ENCODE assay signal across 8 cellular contexts in the genomic region with DNA sequence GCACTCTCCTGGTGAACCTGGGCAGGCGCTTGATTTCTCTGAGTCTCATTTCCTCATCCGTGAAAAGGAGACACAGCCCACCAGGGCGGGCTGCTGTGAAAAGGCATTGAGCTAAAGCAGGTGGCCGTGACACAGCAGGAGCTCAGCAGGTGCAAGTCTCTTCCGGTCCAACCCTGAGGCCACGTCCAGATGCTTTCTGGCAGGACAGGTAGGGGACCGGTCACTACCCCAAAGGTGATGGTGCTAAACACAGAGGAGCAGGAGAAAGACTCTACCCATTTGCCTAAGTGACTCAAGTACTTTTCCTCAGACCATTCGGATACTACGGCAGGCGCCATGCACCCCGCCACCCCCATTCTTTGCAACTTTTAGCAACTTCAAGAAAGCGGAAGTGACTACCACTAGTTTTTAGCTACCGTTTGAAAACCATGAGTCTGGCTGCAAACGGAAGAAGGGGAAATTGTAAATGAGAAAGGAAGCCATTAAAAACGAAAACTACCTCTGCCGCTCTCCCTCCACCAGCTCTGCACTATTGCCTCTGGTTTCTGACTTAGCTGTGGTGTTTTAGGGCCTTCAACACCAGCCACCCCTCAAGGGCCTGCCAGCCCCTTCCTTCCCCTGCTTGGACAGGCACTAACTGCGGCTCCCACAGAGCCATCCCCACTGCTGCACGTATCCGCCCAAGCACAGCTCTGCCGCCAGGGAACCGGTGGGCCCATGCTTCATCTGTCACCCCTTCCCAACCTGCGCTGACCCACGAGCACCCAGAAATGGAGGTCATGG. TPM values are rescaled to one million over a fixed set of nuclear protein-coding genes. Genes with fewer than 3 reads are reported as not detected.
DNase-seq lines count a peak whose midpoint lies in the region; ATAC-seq and TF ChIP-seq lines count a peak whose summit lies in the region.

No MANE protein-coding gene starts in this region.

- H4K12ac ChIP-seq in trophoblast cell (ENCODE audit: low read depth, low read length), result no peak overlapping the region

- no peak overlapping the region for H2AK5ac ChIP-seq in trophoblast cell (ENCODE audit: low read length)

- no peak overlapping the region for H2AFZ ChIP-seq in trophoblast cell (ENCODE audit: insufficient read depth, low read length, poor library complexity)

- H3K18ac ChIP-seq in trophoblast cell (ENCODE audit: low read length), result no peak overlapping the region

- H3K23ac ChIP-seq in trophoblast cell (ENCODE audit: low read length), result no peak overlapping the region

- TF ChIP-seq CTCF in foreskin fibroblast (IDR thresholded peaks at IDR 0.05; ENCODE audit: low read depth, low read length), result no peak

- DNase-seq in T-helper 1 cell, result peak in 4 of 5 donors; percentile 41 to 84 (median 54)
- peak in 1 of 2 donors; percentile 11 for DNase-seq in trophoblast cell
- no peak for DNase-seq in HT-29 (ENCODE audit: low spot score)
- DNase-seq in ecto neural progenitor cell (ENCODE audit: low spot score), result no peak
- DNase-seq in foreskin fibroblast, result no peak

- H3K4me1 ChIP-seq in trophoblast cell (ENCODE audit: control insufficient read depth in 1 of 2, insufficient read depth in 2 of 2, low read length in 2 of 2), result peaks cover 37 to 46% of the 10 kb centered on the region in 2 experiments

- H3K27ac ChIP-seq in angular gyrus (ENCODE audit: low read depth, low read length) (peak overlapping the region; percentile 5), trophoblast cell (ENCODE audit: low read depth, low read length) (no peak overlapping the region)

- TF ChIP-seq POLR2A in GM18951 (IDR thresholded peaks at IDR 0.05; ENCODE audit: extremely low read depth, insufficient read depth, insufficient read length), result peak; percentile 56

- no peak overlapping the region for H2BK12ac ChIP-seq in trophoblast cell (ENCODE audit: low read length)

- no peaks in the 10 kb centered on the region for H3K27me3 ChIP-seq in trophoblast cell (ENCODE audit: insufficient read depth, low read length)

- H3K9me3 ChIP-seq in trophoblast cell (ENCODE audit: insufficient read depth, low read depth, low read length), result no peaks in the 10 kb centered on the region

- H4K91ac ChIP-seq in trophoblast cell (ENCODE audit: low read depth, low read length), result no peak overlapping the region

- H3K4me2 ChIP-seq in trophoblast cell (ENCODE audit: low read length), result no peak overlapping the region

- peaks cover 7% of the 10 kb centered on the region for H3K79me1 ChIP-seq in trophoblast cell (ENCODE audit: low read length)

- no peak overlapping the region for H2BK5ac ChIP-seq in trophoblast cell (ENCODE audit: low read depth, low read length, poor library complexity)

- peaks cover 0 to 7% of the 10 kb centered on the region in 2 experiments for H3K36me3 ChIP-seq in trophoblast cell (ENCODE audit: control insufficient read depth in 1 of 2, insufficient read depth in 2 of 2, low read length in 2 of 2)

- H3K79me2 ChIP-seq in trophoblast cell (ENCODE audit: control insufficient read depth, insufficient read depth, low read length, poor library complexity), result peaks cover 41% of the 10 kb centered on the region

- in situ Hi-C loops in GM18951 (cut with MboI; ENCODE audit: low sequenced_read_pairs, unreplicated experiment), result no loop called here

- H4K8ac ChIP-seq in trophoblast cell (ENCODE audit: low read depth, low read length), result no peak overlapping the region

- H3K4ac ChIP-seq in trophoblast cell (ENCODE audit: low read depth, low read length), result peak overlapping the region; percentile 3

- no peak overlapping the region for H2BK120ac ChIP-seq in trophoblast cell (ENCODE audit: insufficient read depth, low read length, poor library complexity)

- no peak overlapping the region for H3K4me3 ChIP-seq in trophoblast cell (ENCODE audit: low read depth, low read length)
- H3K4me3 ChIP-seq in foreskin fibroblast (ENCODE audit: low read depth in 1 of 2, low read length in 2 of 2), result no peak overlapping the region

- H3K14ac ChIP-seq in trophoblast cell (ENCODE audit: low read length), result no peak overlapping the region

- H3K9ac ChIP-seq in trophoblast cell (ENCODE audit: low read length), result no peak overlapping the region

- no CpG with 5 or more reads among the region's 23 CpGs for WGBS in trophoblast cell (ENCODE audit: extremely low coverage, insufficient coverage, insufficient read length)

- ATAC-seq in HG03280 (IDR thresholded peaks at IDR 0.05; ENCODE audit: unreplicated experiment), result peak; percentile 33

RNA-seq across cellular contexts. Expression of a gene that starts 4.8 kb away (rescaled TPM):
- polyA plus RNA-seq in trophoblast cell (2013), result 46.5 and 48.3 TPM in 2 replicates
- 111 and 131 TPM in 2 replicates for total RNA-seq in HT-29 (2014; rRNA removed; shearing (Covaris generic))

RNA-seq across cellular contexts. Expression of a gene that starts 25.5 kb away (rescaled TPM):
- polyA plus RNA-seq in trophoblast cell (2013), result 1.2 TPM in 2 replicates
- 9.9 and 10.6 TPM in 2 replicates for total RNA-seq in HT-29 (2014; rRNA removed; shearing (Covaris generic))

RNA-seq across cellular contexts. Expression of a gene that starts 25.9 kb away (rescaled TPM):
- polyA plus RNA-seq in trophoblast cell (2013), result 24.4 TPM in 2 replicates
- total RNA-seq in HT-29 (2014; rRNA removed; shearing (Covaris generic)), result 173 and 177 TPM in 2 replicates

RNA-seq across cellular contexts. Expression of a gene that starts 29.8 kb away (rescaled TPM):
- polyA plus RNA-seq in trophoblast cell (2013), result 5.7 and 6.9 TPM in 2 replicates
- total RNA-seq in HT-29 (2014; rRNA removed; shearing (Covaris generic)), result 0.37 and 1.9 TPM in 2 replicates

RNA-seq across cellular contexts. Expression of a gene that starts 44.7 kb away (rescaled TPM):
- 0.11 TPM in 2 replicates for polyA plus RNA-seq in trophoblast cell (2013)
- total RNA-seq in HT-29 (2014; rRNA removed; shearing (Covaris generic)), result 87.1 and 103 TPM in 2 replicates

Comparison
In these comparisons a context has a peak if more than half of its experiments do, and no peak if none do; other contexts are left out.
1. DNase-seq: peak in T-helper 1 cell (4 of 5); none in HT-29 (single experiment), ecto neural progenitor cell (single experiment) and foreskin fibroblast (0 of 2).